Comparison of ENCODE assay signal across 10 cellular contexts in the genomic region with DNA sequence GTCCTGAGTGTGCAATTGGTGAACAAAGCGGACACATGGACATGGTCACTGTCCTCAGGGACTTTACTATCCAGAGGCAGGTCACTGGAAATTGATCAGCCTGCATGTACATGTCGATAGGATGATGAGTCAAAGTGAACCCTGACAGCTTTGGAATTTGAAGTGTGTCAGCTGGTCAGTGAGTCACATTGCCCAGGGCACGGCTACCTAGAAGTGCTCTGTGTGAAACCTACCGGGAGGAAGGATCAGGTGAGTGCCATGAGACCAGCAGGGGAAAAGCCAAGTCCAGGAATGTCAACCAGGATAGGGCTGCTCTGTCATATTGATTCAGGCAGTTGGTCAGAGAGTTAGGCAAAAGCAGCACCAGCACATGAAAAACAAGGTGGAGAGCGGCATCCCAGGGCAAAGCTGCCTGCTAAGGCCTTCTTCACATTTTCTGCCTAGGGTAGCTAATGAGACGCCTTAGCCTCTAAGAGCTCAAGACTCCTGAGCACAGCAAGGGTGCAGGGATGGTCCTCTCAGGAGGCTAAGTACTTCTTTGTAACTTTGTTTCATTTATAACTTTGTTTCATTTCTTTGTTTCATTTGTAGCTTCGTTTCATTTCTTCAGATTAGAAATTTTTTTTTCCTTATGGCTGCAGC. TPM values are rescaled to one million over a fixed set of nuclear protein-coding genes. Genes with fewer than 3 reads are reported as not detected.
DNase-seq lines count a peak whose midpoint lies in the region; ATAC-seq and TF ChIP-seq lines count a peak whose summit lies in the region.
"Had no signal": no experiment of that assay in that cellular context is flagged by ENCODE, and none has a peak within 500 bp of the region (broad histone marks: within the 10 kb centered on the region; RNA-seq: fewer than 3 reads in every experiment).

No MANE protein-coding gene starts in this region.

- ATAC-seq in stimulated activated naive CD8-positive, alpha-beta T cell treated with anti-CD3 and anti-CD28 coated beads, Interleukin-15, amount 100 ng/mL, for 72 hours: peak; percentile 88
- ATAC-seq in aorta (ENCODE audit: low FRiP score): no peak
- no peak for ATAC-seq in GM18858 (IDR thresholded peaks at IDR 0.05; ENCODE audit: unreplicated experiment)

- H3K9me3 Mint-ChIP-seq in stimulated activated naive CD8-positive, alpha-beta T cell treated with anti-CD3 and anti-CD28 coated beads, Interleukin-15, amount 100 ng/mL, for 72 hours: peaks cover 4 to 14% of the 10 kb centered on the region in 2 donors
- H3K9me3 Mint-ChIP-seq: naive B cell had no signal

- CTCF ChIA-PET in PC-9 (lab: Charles Lee): no interaction called here

- no peaks in the 10 kb centered on the region for H3K27me3 ChIP-seq in PC-9 (ENCODE audit: insufficient read depth, low read depth)
- no peaks in the 10 kb centered on the region for H3K27me3 ChIP-seq in aorta (ENCODE audit: control insufficient read depth in 1 of 2, insufficient read depth in 2 of 2, low read length in 1 of 2)

- no peaks in the 10 kb centered on the region for H3K79me2 ChIP-seq in PC-9 (ENCODE audit: low read depth)

- 0 out of 2 replicates have a peak, but pooled peaks cover 8% of the 10 kb centered on the region for H3F3A ChIP-seq in PC-9 (ENCODE audit: insufficient read depth, low read depth)

- no peak overlapping the region for H2AFZ ChIP-seq in PC-9

- POLR2A ChIA-PET in PC-9 (lab: Charles Lee; ENCODE audit: unreplicated experiment): no interaction called here

- peak overlapping the region; percentile 78 to 82 for H3K4me3 Mint-ChIP-seq in stimulated activated naive CD8-positive, alpha-beta T cell treated with anti-CD3 and anti-CD28 coated beads, Interleukin-15, amount 100 ng/mL, for 72 hours
- H3K4me3 Mint-ChIP-seq: B cell had no signal

- peak overlapping the region; percentile 51 to 89 for H3K27ac Mint-ChIP-seq in stimulated activated naive CD8-positive, alpha-beta T cell treated with anti-CD3 and anti-CD28 coated beads, Interleukin-15, amount 100 ng/mL, for 72 hours
- H3K27ac Mint-ChIP-seq: B cell had no signal

- H3K4me1 ChIP-seq in PC-9 (replicated peaks; ENCODE audit: insufficient read depth) (peaks cover 17% of the 10 kb centered on the region), aorta (ENCODE audit: control insufficient read depth in 1 of 2, insufficient read depth in 2 of 2, low read length in 2 of 2) (no peaks in the 10 kb centered on the region)

- H3K9me2 ChIP-seq in PC-9 (ENCODE audit: insufficient read depth): no peaks in the 10 kb centered on the region

- peak; percentile 75 for DNase-seq in activated effector memory CD4-positive, alpha-beta T cell treated with anti-CD3 and anti-CD28 coated beads, Interleukin-2, amount 50 U/mL, for 16 hours
- no peak for DNase-seq in activated effector memory CD4-positive, alpha-beta T cell treated with Interleukin-2 at 50 U/mL for 16 hours
- peak; percentile 26 to 85 for DNase-seq in PC-9
- DNase-seq in epithelial cell of proximal tubule (ENCODE audit: low read depth): peak; percentile 97
- peak in 1 of 2 donors; percentile 52 for DNase-seq in stimulated activated naive CD8-positive, alpha-beta T cell treated with anti-CD3 and anti-CD28 coated beads, Interleukin-15, amount 100 ng/mL, for 72 hours
- no peak for DNase-seq in aorta
- DNase-seq in NCI-H1105 (lab: John Stamatoyannopoulos, UW): no peak
- DNase-seq: naive B cell had no signal

- no peaks in the 10 kb centered on the region for H3K9me3 ChIP-seq in PC-9 (ENCODE audit: insufficient read depth, low read depth)
- no peaks in the 10 kb centered on the region for H3K9me3 ChIP-seq in aorta (ENCODE audit: control insufficient read depth, low read length)

- H3K27ac ChIP-seq in PC-9: peak overlapping the region; percentile 33; the same call in 1 of the 2 replicates
- H3K27ac ChIP-seq in aorta (ENCODE audit: low read depth in 1 of 2, low read length in 2 of 2): no peak overlapping the region

- intact Hi-C loops in PC-9 (cut with micrococcal nuclease; ENCODE audit: unreplicated experiment) (no loop called here), aorta (cut with DNase I) (no loop called here)

- H3K27me3 Mint-ChIP-seq in stimulated activated naive CD8-positive, alpha-beta T cell treated with anti-CD3 and anti-CD28 coated beads, Interleukin-15, amount 100 ng/mL, for 72 hours: no peaks in the 10 kb centered on the region
- H3K27me3 Mint-ChIP-seq: B cell, naive B cell had no signal

- H3K4me1 Mint-ChIP-seq in stimulated activated naive CD8-positive, alpha-beta T cell treated with anti-CD3 and anti-CD28 coated beads, Interleukin-15, amount 100 ng/mL, for 72 hours: peaks cover 78% of the 10 kb centered on the region

- peak overlapping the region; percentile 37 for H3K4me2 ChIP-seq in PC-9

- TF ChIP-seq CTCF in PC-9 (conservative IDR thresholded peaks at IDR 0.05) (no peak), epithelial cell of proximal tubule (conservative IDR thresholded peaks at IDR 0.05; ENCODE audit: low read depth, low read length) (no peak)

- BruUV-seq in PC-9 (replicated peaks; lab: Mats Ljungman, UMichigan): no TSS peak

- H3K4me3 ChIP-seq in PC-9: no peak overlapping the region
- H3K4me3 ChIP-seq in epithelial cell of proximal tubule (ENCODE audit: low read depth, low read length): no peak overlapping the region
- no peak overlapping the region for H3K4me3 ChIP-seq in aorta (ENCODE audit: low read length in 2 of 2)

- WGBS in aorta, 2 donors: 80 to 81% methylated on average over 7 of the region's 7 CpGs

- H4K20me1 ChIP-seq in PC-9 (ENCODE audit: insufficient read depth): no peaks in the 10 kb centered on the region

- no peaks in the 10 kb centered on the region for H3K36me3 ChIP-seq in PC-9 (ENCODE audit: low read depth)
- no peaks in the 10 kb centered on the region for H3K36me3 ChIP-seq in aorta (ENCODE audit: control insufficient read depth in 1 of 2, insufficient read depth in 2 of 2, low read length in 1 of 2)

RNA-seq across cellular contexts. Expression of a gene that starts 19.4 kb away (rescaled TPM):
- total RNA-seq in PC-9 (2021): 92.4 and 96.4 TPM in 2 replicates
- total RNA-seq in epithelial cell of proximal tubule: 3.6 and 55.5 TPM in 2 replicates
- 100 to 1,000 TPM in 1 of 2 donors, 10 to 100 TPM in 1; 67.5 to 124 TPM for total RNA-seq in aorta
- 10 to 100 TPM; 46.6 to 89.7 TPM for polyA plus RNA-seq in aorta

Comparison
In these comparisons a context has a peak if more than half of its experiments do, and no peak if none do; other contexts are left out.
1. DNase-seq: peak in activated effector memory CD4-positive, alpha-beta T cell treated with anti-CD3 and anti-CD28 coated beads, Interleukin-2, amount 50 U/mL, for 16 hours (single experiment), PC-9 (2 of 2) and epithelial cell of proximal tubule (single experiment); none in activated effector memory CD4-positive, alpha-beta T cell treated with Interleukin-2 at 50 U/mL for 16 hours (single experiment), aorta (0 of 2) and NCI-H1105 (single experiment).